ENCODE assay signal across 1 cellular context in the genomic region with DNA sequence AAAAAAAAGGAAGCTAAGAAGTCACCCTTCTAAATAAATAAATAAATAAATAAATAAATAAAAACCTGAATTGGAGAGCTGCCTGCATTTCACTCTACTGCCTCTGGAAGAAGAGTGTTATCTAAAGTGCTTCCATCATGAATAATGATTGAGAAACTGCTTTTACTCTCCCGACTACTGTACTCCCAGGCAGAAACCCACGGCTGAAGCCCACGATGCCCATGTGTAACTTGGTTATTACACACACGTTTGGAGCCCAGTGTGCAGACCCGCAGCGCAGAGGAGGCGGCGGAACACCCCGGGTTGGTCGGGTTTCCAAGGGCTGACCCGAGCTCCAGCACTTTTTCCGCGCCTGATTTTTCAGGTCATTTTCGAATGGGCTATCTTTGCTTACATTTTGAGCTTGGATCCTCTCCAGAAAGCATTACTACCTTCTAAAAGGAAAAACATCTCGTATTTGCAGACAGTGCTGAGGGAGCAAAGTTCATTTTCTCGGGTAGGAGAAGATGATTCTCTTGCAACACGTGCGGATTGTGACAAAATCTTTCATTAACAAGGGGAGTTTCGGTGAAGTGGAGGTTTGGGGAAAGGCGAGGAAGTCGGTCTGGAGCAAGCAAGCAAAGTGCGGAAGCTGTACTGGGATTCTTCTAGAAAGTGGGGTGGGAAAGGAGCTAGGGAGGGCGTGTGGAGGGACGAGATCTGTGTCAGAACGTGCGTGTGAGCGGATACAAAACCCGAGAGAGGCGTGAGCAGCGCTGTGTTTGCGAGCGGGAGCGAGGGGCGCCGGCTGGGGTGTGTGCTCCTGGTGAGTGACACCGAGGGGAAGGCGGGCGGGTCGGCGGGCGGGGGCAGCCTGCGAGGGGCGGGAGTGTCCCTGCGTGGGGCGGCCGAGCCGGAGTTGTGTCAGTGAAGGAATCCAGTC.
TF ChIP-seq lines count a peak whose summit lies in the region.

A gene with protein sequence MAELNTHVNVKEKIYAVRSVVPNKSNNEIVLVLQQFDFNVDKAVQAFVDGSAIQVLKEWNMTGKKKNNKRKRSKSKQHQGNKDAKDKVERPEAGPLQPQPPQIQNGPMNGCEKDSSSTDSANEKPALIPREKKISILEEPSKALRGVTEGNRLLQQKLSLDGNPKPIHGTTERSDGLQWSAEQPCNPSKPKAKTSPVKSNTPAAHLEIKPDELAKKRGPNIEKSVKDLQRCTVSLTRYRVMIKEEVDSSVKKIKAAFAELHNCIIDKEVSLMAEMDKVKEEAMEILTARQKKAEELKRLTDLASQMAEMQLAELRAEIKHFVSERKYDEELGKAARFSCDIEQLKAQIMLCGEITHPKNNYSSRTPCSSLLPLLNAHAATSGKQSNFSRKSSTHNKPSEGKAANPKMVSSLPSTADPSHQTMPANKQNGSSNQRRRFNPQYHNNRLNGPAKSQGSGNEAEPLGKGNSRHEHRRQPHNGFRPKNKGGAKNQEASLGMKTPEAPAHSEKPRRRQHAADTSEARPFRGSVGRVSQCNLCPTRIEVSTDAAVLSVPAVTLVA (plus strand): TSS at position 897 of the 922 bp plus-strand sequence. CDS start 82,552 bp downstream, outside the sequence.

TF ChIP-seq in HepG2, 621 proteins besides CTCF, POLR2A, EP300 and RAD21 (continued from another document and continues in another):
- TF ChIP-seq, protein P1, sequence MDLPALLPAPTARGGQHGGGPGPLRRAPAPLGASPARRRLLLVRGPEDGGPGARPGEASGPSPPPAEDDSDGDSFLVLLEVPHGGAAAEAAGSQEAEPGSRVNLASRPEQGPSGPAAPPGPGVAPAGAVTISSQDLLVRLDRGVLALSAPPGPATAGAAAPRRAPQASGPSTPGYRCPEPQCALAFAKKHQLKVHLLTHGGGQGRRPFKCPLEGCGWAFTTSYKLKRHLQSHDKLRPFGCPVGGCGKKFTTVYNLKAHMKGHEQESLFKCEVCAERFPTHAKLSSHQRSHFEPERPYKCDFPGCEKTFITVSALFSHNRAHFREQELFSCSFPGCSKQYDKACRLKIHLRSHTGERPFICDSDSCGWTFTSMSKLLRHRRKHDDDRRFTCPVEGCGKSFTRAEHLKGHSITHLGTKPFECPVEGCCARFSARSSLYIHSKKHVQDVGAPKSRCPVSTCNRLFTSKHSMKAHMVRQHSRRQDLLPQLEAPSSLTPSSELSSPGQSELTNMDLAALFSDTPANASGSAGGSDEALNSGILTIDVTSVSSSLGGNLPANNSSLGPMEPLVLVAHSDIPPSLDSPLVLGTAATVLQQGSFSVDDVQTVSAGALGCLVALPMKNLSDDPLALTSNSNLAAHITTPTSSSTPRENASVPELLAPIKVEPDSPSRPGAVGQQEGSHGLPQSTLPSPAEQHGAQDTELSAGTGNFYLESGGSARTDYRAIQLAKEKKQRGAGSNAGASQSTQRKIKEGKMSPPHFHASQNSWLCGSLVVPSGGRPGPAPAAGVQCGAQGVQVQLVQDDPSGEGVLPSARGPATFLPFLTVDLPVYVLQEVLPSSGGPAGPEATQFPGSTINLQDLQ (CRISPR knock-in tag; IDR thresholded peaks at IDR 0.05) = peak; percentile 40; the same call in 1 of the 2 replicates
- TF ChIP-seq ZNF614 (CRISPR knock-in tag; IDR thresholded peaks at IDR 0.05; ENCODE audit: borderline replicate concordance) (peak; percentile 88), ZBTB7B (CRISPR knock-in tag; IDR thresholded peaks at IDR 0.05) (peak; percentile 78), SRSF1 (optimal IDR thresholded peaks at IDR 0.05; ENCODE audit: low read depth, low read length) (peak; percentile 49), TBP (CRISPR knock-in tag; IDR thresholded peaks at IDR 0.05) (no peak), ZSCAN20 (CRISPR knock-in tag; IDR thresholded peaks at IDR 0.05; ENCODE audit: borderline replicate concordance) (no peak), ATF7 (IDR thresholded peaks at IDR 0.05) (no peak), ATF7 (CRISPR knock-in tag; IDR thresholded peaks at IDR 0.05) (no peak), NFYB (CRISPR knock-in tag; IDR thresholded peaks at IDR 0.05) (no peak), FOXK2 (IDR thresholded peaks at IDR 0.05) (peak; percentile 72; the same call in 1 of the 2 replicates), ZNF335 (CRISPR knock-in tag; IDR thresholded peaks at IDR 0.05) (peak; percentile 60; the same call in 1 of the 2 replicates), ZNF253 (CRISPR knock-in tag; IDR thresholded peaks at IDR 0.05; ENCODE audit: borderline replicate concordance) (peak; percentile 47; the same call in 1 of the 2 replicates), PAX8 (CRISPR knock-in tag; IDR thresholded peaks at IDR 0.05; ENCODE audit: borderline replicate concordance) (no peak; the same call in 1 of the 2 replicates), CCAR2 (optimal IDR thresholded peaks at IDR 0.05; ENCODE audit: low read depth, low read length) (peak; percentile 71), ZSCAN25 (CRISPR knock-in tag; IDR thresholded peaks at IDR 0.05) (no peak; the same call in 1 of the 2 replicates), ARNTL (CRISPR knock-in tag; IDR thresholded peaks at IDR 0.05) (peak; percentile 74), GFI1 (CRISPR knock-in tag; IDR thresholded peaks at IDR 0.05; ENCODE audit: borderline replicate concordance) (peak; percentile 85), TMF1 (CRISPR knock-in tag; IDR thresholded peaks at IDR 0.05; ENCODE audit: low read depth) (peak; percentile 22; the same call in 1 of the 2 replicates), GABPA (IDR thresholded peaks at IDR 0.05; ENCODE audit: low read depth, low read length) (no peak), GABPA (CRISPR knock-in tag; IDR thresholded peaks at IDR 0.05; ENCODE audit: low read depth) (peak; percentile 39; the same call in 1 of the 2 replicates), ZNF24 (IDR thresholded peaks at IDR 0.05) (no peak)
- TF ChIP-seq, protein P2, sequence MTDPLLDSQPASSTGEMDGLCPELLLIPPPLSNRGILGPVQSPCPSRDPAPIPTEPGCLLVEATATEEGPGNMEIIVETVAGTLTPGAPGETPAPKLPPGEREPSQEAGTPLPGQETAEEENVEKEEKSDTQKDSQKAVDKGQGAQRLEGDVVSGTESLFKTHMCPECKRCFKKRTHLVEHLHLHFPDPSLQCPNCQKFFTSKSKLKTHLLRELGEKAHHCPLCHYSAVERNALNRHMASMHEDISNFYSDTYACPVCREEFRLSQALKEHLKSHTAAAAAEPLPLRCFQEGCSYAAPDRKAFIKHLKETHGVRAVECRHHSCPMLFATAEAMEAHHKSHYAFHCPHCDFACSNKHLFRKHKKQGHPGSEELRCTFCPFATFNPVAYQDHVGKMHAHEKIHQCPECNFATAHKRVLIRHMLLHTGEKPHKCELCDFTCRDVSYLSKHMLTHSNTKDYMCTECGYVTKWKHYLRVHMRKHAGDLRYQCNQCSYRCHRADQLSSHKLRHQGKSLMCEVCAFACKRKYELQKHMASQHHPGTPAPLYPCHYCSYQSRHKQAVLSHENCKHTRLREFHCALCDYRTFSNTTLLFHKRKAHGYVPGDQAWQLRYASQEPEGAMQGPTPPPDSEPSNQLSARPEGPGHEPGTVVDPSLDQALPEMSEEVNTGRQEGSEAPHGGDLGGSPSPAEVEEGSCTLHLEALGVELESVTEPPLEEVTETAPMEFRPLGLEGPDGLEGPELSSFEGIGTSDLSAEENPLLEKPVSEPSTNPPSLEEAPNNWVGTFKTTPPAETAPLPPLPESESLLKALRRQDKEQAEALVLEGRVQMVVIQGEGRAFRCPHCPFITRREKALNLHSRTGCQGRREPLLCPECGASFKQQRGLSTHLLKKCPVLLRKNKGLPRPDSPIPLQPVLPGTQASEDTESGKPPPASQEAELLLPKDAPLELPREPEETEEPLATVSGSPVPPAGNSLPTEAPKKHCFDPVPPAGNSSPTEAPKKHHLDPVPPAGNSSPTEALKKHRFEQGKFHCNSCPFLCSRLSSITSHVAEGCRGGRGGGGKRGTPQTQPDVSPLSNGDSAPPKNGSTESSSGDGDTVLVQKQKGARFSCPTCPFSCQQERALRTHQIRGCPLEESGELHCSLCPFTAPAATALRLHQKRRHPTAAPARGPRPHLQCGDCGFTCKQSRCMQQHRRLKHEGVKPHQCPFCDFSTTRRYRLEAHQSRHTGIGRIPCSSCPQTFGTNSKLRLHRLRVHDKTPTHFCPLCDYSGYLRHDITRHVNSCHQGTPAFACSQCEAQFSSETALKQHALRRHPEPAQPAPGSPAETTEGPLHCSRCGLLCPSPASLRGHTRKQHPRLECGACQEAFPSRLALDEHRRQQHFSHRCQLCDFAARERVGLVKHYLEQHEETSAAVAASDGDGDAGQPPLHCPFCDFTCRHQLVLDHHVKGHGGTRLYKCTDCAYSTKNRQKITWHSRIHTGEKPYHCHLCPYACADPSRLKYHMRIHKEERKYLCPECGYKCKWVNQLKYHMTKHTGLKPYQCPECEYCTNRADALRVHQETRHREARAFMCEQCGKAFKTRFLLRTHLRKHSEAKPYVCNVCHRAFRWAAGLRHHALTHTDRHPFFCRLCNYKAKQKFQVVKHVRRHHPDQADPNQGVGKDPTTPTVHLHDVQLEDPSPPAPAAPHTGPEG (CRISPR knock-in tag; IDR thresholded peaks at IDR 0.05) = no peak
- TF ChIP-seq, protein P3, sequence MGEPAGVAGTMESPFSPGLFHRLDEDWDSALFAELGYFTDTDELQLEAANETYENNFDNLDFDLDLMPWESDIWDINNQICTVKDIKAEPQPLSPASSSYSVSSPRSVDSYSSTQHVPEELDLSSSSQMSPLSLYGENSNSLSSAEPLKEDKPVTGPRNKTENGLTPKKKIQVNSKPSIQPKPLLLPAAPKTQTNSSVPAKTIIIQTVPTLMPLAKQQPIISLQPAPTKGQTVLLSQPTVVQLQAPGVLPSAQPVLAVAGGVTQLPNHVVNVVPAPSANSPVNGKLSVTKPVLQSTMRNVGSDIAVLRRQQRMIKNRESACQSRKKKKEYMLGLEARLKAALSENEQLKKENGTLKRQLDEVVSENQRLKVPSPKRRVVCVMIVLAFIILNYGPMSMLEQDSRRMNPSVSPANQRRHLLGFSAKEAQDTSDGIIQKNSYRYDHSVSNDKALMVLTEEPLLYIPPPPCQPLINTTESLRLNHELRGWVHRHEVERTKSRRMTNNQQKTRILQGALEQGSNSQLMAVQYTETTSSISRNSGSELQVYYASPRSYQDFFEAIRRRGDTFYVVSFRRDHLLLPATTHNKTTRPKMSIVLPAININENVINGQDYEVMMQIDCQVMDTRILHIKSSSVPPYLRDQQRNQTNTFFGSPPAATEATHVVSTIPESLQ (CRISPR knock-in tag; conservative IDR thresholded peaks at IDR 0.05) = no peak
- TF ChIP-seq, protein P4, sequence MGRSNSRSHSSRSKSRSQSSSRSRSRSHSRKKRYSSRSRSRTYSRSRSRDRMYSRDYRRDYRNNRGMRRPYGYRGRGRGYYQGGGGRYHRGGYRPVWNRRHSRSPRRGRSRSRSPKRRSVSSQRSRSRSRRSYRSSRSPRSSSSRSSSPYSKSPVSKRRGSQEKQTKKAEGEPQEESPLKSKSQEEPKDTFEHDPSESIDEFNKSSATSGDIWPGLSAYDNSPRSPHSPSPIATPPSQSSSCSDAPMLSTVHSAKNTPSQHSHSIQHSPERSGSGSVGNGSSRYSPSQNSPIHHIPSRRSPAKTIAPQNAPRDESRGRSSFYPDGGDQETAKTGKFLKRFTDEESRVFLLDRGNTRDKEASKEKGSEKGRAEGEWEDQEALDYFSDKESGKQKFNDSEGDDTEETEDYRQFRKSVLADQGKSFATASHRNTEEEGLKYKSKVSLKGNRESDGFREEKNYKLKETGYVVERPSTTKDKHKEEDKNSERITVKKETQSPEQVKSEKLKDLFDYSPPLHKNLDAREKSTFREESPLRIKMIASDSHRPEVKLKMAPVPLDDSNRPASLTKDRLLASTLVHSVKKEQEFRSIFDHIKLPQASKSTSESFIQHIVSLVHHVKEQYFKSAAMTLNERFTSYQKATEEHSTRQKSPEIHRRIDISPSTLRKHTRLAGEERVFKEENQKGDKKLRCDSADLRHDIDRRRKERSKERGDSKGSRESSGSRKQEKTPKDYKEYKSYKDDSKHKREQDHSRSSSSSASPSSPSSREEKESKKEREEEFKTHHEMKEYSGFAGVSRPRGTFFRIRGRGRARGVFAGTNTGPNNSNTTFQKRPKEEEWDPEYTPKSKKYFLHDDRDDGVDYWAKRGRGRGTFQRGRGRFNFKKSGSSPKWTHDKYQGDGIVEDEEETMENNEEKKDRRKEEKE (IDR thresholded peaks at IDR 0.05) = no peak
- TF ChIP-seq, protein P5, sequence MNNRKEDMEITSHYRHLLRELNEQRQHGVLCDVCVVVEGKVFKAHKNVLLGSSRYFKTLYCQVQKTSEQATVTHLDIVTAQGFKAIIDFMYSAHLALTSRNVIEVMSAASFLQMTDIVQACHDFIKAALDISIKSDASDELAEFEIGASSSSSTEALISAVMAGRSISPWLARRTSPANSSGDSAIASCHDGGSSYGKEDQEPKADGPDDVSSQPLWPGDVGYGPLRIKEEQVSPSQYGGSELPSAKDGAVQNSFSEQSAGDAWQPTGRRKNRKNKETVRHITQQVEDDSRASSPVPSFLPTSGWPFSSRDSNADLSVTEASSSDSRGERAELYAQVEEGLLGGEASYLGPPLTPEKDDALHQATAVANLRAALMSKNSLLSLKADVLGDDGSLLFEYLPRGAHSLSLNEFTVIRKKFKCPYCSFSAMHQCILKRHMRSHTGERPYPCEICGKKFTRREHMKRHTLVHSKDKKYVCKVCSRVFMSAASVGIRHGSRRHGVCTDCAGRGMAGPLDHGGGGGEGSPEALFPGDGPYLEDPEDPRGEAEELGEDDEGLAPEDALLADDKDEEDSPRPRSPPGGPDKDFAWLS (CRISPR knock-in tag; IDR thresholded peaks at IDR 0.05; ENCODE audit: borderline replicate concordance) = no peak
- TF ChIP-seq, protein P6, sequence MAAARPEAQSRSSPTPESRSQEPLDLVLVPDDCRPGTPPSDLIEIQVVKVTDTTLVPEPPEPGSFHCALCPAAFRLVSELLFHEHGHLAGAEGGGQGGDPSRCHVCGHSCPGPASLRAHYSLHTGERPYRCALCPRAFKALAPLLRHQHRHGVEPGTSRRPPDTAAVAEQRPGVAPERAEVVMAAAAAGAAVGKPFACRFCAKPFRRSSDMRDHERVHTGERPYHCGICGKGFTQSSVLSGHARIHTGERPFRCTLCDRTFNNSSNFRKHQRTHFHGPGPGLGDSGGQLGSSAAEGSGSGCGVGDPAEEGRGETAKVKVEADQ (CRISPR knock-in tag; IDR thresholded peaks at IDR 0.05; ENCODE audit: borderline replicate concordance) = no peak; the same call in 1 of the 2 replicates
- TF ChIP-seq, protein P7, sequence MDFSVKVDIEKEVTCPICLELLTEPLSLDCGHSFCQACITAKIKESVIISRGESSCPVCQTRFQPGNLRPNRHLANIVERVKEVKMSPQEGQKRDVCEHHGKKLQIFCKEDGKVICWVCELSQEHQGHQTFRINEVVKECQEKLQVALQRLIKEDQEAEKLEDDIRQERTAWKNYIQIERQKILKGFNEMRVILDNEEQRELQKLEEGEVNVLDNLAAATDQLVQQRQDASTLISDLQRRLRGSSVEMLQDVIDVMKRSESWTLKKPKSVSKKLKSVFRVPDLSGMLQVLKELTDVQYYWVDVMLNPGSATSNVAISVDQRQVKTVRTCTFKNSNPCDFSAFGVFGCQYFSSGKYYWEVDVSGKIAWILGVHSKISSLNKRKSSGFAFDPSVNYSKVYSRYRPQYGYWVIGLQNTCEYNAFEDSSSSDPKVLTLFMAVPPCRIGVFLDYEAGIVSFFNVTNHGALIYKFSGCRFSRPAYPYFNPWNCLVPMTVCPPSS (IDR thresholded peaks at IDR 0.05) = no peak
- TF ChIP-seq, protein P8, sequence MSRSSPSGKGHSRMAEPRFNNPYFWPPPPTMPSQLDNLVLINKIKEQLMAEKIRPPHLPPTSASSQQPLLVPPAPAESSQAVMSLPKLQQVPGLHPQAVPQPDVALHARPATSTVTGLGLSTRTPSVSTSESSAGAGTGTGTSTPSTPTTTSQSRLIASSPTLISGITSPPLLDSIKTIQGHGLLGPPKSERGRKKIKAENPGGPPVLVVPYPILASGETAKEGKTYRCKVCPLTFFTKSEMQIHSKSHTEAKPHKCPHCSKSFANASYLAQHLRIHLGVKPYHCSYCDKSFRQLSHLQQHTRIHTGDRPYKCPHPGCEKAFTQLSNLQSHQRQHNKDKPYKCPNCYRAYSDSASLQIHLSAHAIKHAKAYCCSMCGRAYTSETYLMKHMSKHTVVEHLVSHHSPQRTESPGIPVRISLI (CRISPR knock-in tag; IDR thresholded peaks at IDR 0.05; ENCODE audit: borderline replicate concordance) = no peak
